ENCODE assay signal across 12 cellular contexts in genomic region chr12:67484788-67485480, GRCh38.
DNase-seq lines count a peak whose midpoint lies in the region; ATAC-seq and TF ChIP-seq lines count a peak whose summit lies in the region.
"Had no signal": no experiment of that assay in that cellular context is flagged by ENCODE, and none has a peak within 500 bp of the region (broad histone marks: within the 10 kb centered on the region; RNA-seq: fewer than 3 reads in every experiment).

No MANE protein-coding gene starts in this region.

- TF ChIP-seq EP300 in tibial nerve (IDR thresholded peaks at IDR 0.05): no peak
- TF ChIP-seq EP300 in stomach (IDR thresholded peaks at IDR 0.05): no peak

- H3K27ac ChIP-seq in tibial nerve (no peak overlapping the region), stomach (no peak overlapping the region)
- H3K27ac ChIP-seq: A549, ovary had no signal

- peaks cover 6% of the 10 kb centered on the region for H3K36me3 Mint-ChIP-seq in T-cell

- WGBS in tibial nerve, 2 donors: 58 to 75% methylated on average over 4 of the region's 4 CpGs
- WGBS in lower leg skin, 2 donors: 70 to 75% methylated on average over 4 of the region's 4 CpGs
- WGBS in stomach, 5 donors: 69 to 78% (median 73%) methylated on average over 4 of the region's 4 CpGs

- H3K4me3 ChIP-seq in tibial nerve: no peak overlapping the region
- no peak overlapping the region for H3K4me3 ChIP-seq in lower leg skin (ENCODE audit: low read depth, poor library complexity, severe bottlenecking)
- H3K4me3 ChIP-seq in stomach: no peak overlapping the region
- H3K4me3 ChIP-seq: A549, K562, ovary had no signal

- peaks cover 6 to 15% (median 6%) of the 10 kb centered on the region in 3 donors for H3K9me3 Mint-ChIP-seq in T-cell

- H3K27me3 Mint-ChIP-seq in T-cell: no peaks in the 10 kb centered on the region

- peak; percentile 13 for DNase-seq in NCI-H2029 (lab: John Stamatoyannopoulos, UW)
- no peak for DNase-seq in NCI-H2029 treated with DMSO at 0.1 percent for 48 hours (lab: John Stamatoyannopoulos, UW)
- DNase-seq in T-cell: peak in 12 of 34 experiments; percentile 7 to 35 (median 14)
- peak; percentile 9 for DNase-seq in kidney tubule cell (ENCODE audit: low spot score)
- DNase-seq in tibial nerve (ENCODE audit: low spot score in 2 of 2): no peak
- no peak for DNase-seq in lower leg skin (ENCODE audit: low spot score in 2 of 2)
- DNase-seq in stomach: no peak
- DNase-seq: ovary had no signal

- H3K9me3 ChIP-seq in tibial nerve (peaks cover 0 to 21% (median 0%) of the 10 kb centered on the region in 4 donors), stomach (peaks cover 2 to 33% (median 18%) of the 10 kb centered on the region in 4 donors)
- H3K9me3 ChIP-seq: ovary had no signal

- H3K4me1 ChIP-seq in tibial nerve: peaks cover 0 to 18% (median 6%) of the 10 kb centered on the region in 4 donors
- H3K4me1 ChIP-seq in stomach: peaks cover 0 to 15% (median 9%) of the 10 kb centered on the region in 4 donors
- H3K4me1 ChIP-seq: A549 had no signal

- POLR2A ChIA-PET in T-cell (lab: Charles Lee): interaction anchor here in 1 of 2 donors (0.6 kb wide), 1 partner anchor 358 kb away, joined by 5 read pairs; no protein-coding TSS in a partner anchor

- H3K27me3 ChIP-seq in tibial nerve (no peaks in the 10 kb centered on the region), stomach (no peaks in the 10 kb centered on the region)
- H3K27me3 ChIP-seq: ovary had no signal

- H3K36me3 ChIP-seq in tibial nerve (no peaks in the 10 kb centered on the region), stomach (no peaks in the 10 kb centered on the region)
- H3K36me3 ChIP-seq: ovary had no signal

- ATAC-seq in GM21390 (IDR thresholded peaks at IDR 0.05; ENCODE audit: unreplicated experiment) (peak; percentile 30), T-cell (replicated peaks in 1 of 4) (peak; percentile 26 to 68 (median 58))
- ATAC-seq: A549, K562, Panc1 had no signal

- H3K4me1 Mint-ChIP-seq in T-cell: peaks cover 44 to 47% (median 45%) of the 10 kb centered on the region in 3 donors

- TF ChIP-seq POLR2A in tibial nerve (IDR thresholded peaks at IDR 0.05) (no peak), lower leg skin (IDR thresholded peaks at IDR 0.05) (no peak), stomach (IDR thresholded peaks at IDR 0.05) (no peak)

- H3K4me3 Mint-ChIP-seq in T-cell: peak overlapping the region in 1 of 3 donors; percentile 64

- no peak for TF ChIP-seq CTCF in tibial nerve (IDR thresholded peaks at IDR 0.05)
- no peak for TF ChIP-seq CTCF in lower leg skin (IDR thresholded peaks at IDR 0.05)
- no peak for TF ChIP-seq CTCF in stomach (IDR thresholded peaks at IDR 0.05)

- H3K27ac Mint-ChIP-seq in T-cell: peak overlapping the region; percentile 82 to 88

- intact Hi-C loops in lower leg skin (cut with DNase I; ENCODE audit: low total_unique reads) (no loop called here), stomach (cut with DNase I; ENCODE audit: low total_unique reads) (no loop called here)

- CTCF ChIA-PET in T-cell (lab: Charles Lee): interaction anchor here (0.6 to 0.8 kb wide), 2 partner anchors 26 to 111 kb away, joined by 3 read pairs; no protein-coding TSS in a partner anchor

Comparison
In these comparisons a context has a peak if more than half of its experiments do, and no peak if none do; other contexts are left out.
1. DNase-seq: peak in NCI-H2029 (single experiment) and kidney tubule cell (single experiment); none in NCI-H2029 treated with DMSO at 0.1 percent for 48 hours (single experiment), tibial nerve (0 of 2), lower leg skin (0 of 2) and stomach (single experiment).